ENCODE assay signal across 22 cellular contexts in the genomic region with DNA sequence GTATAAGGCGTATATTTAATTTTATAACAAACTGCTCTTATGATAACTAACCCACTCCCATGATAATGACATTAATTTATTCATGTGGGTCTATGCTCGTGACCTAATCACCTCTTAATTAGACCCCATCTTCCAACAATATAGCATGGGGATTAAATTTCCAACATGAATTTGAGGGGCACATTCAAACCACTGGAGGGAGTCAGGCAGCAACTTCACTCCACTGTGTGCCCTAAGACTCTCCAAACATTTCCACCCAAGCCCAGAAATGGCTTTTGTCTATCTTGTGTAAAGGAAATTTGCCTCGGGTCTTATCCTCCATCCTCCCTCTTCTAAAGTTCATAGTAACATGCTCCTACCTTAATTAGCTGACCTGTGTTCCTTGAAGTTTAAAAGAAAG.
DNase-seq lines count a peak whose midpoint lies in the region; ATAC-seq and TF ChIP-seq lines count a peak whose summit lies in the region.
"Had no signal": no experiment of that assay in that cellular context is flagged by ENCODE, and none has a peak within 500 bp of the region (broad histone marks: within the 10 kb centered on the region; RNA-seq: fewer than 3 reads in every experiment).

No MANE protein-coding gene starts in this region.

- H3K79me2 ChIP-seq in SK-N-SH (ENCODE audit: insufficient read depth) (no peaks in the 10 kb centered on the region), osteoblast (ENCODE audit: insufficient read depth, low read length) (no peaks in the 10 kb centered on the region)

- H3K4me3 Mint-ChIP-seq in endodermal cell = no peak overlapping the region
- no peak overlapping the region for H3K4me3 Mint-ChIP-seq in T-cell
- H3K4me3 Mint-ChIP-seq: CD4-positive, alpha-beta memory T cell had no signal

- H3K4me2 ChIP-seq in SK-N-SH (no peak overlapping the region), osteoblast (ENCODE audit: insufficient read depth, low read length) (no peak overlapping the region)
- H3K4me2 ChIP-seq: A549, BLaER1 had no signal

- TF ChIP-seq CTCF in SK-N-SH (IDR thresholded peaks at IDR 0.05) = no peak
- peak; percentile 41 for TF ChIP-seq CTCF in endodermal cell (conservative IDR thresholded peaks at IDR 0.05)
- peak; percentile 37 for TF ChIP-seq CTCF in osteoblast (IDR thresholded peaks at IDR 0.05; ENCODE audit: extremely low read depth, low read depth, low read length)

- in situ Hi-C loops in SK-MEL-5 (cut with HindIII; ENCODE audit: low pct_unique_long_range_greater_than_20kb, low sequenced_read_pairs) = no loop called here

- ATAC-seq in SK-N-SH treated with all-trans-retinoic acid at 6 μM for 48 hours (no peak), T-cell (replicated peaks in 1 of 4) (no peak), GM21423 (IDR thresholded peaks at IDR 0.05; ENCODE audit: unreplicated experiment) (no peak)
- ATAC-seq: A549, GM12878, HCT116 had no signal

- no peaks in the 10 kb centered on the region for H3F3A ChIP-seq in SK-N-SH (replicated peaks; ENCODE audit: insufficient read depth)

- H3K4me1 Mint-ChIP-seq in endodermal cell = no peaks in the 10 kb centered on the region
- no peaks in the 10 kb centered on the region for H3K4me1 Mint-ChIP-seq in T-cell
- H3K4me1 Mint-ChIP-seq: CD4-positive, alpha-beta memory T cell had no signal

- H2AFZ ChIP-seq in SK-N-SH (ENCODE audit: low read depth) (no peak overlapping the region), osteoblast (ENCODE audit: low read length) (no peak overlapping the region)

- WGBS in SK-N-SH (ENCODE audit: low lambda C conversion rate) = 28% methylated on average over 3 of the region's 3 CpGs
- WGBS in endodermal cell (ENCODE audit: insufficient coverage in 1 of 2, insufficient read length in 1 of 2), 2 experiments = 83 to 90% methylated on average over 1 to 3 of the region's 3 CpGs

- H3K36me3 ChIP-seq in SK-N-SH (replicated peaks in 1 of 2; ENCODE audit: control insufficient read depth in 1 of 2, insufficient read depth in 2 of 2, low read length in 1 of 2) (no peaks in the 10 kb centered on the region), endodermal cell (ENCODE audit: control insufficient read depth, insufficient read depth, low read length) (no peaks in the 10 kb centered on the region), osteoblast (ENCODE audit: insufficient read depth, low read length) (no peaks in the 10 kb centered on the region)
- H3K36me3 ChIP-seq: BLaER1, Peyer's patch, SJSA1 had no signal

- no peaks in the 10 kb centered on the region for H3K9me2 ChIP-seq in SK-N-SH

- H4K20me1 ChIP-seq in SK-N-SH (ENCODE audit: insufficient read depth) (no peaks in the 10 kb centered on the region), osteoblast (ENCODE audit: insufficient read depth, low read length) (no peaks in the 10 kb centered on the region)
- H4K20me1 ChIP-seq: BLaER1 had no signal

- no peak for DNase-seq in SK-N-SH
- DNase-seq in SK-MEL-5 (ENCODE audit: low read depth, low spot score) = peak; percentile 23
- DNase-seq in endodermal cell = no peak
- peak; percentile 58 for DNase-seq in osteoblast (ENCODE audit: insufficient read length, low spot score, missing footprints)
- no peak for DNase-seq in NCI-H2171 treated with DMSO at 0.1 percent for 48 hours (lab: John Stamatoyannopoulos, UW)
- no peak for DNase-seq in T-cell
- DNase-seq: Calu3; CD4-positive, alpha-beta memory T cell; Kasumi-1; NCI-H1105; NCI-H1694; NCI-H2081 treated with DMSO at 0.1 percent for 48 hours; NCI-H226; NK-92 treated with Interleukin-12 subunit alpha and Interleukin-12 subunit beta, amount 100 ng/mL, for 24 hours; Peyer's patch had no signal

- H3K36me3 Mint-ChIP-seq in endodermal cell (ENCODE audit: low read depth) (no peaks in the 10 kb centered on the region), T-cell (no peaks in the 10 kb centered on the region)
- H3K36me3 Mint-ChIP-seq: CD4-positive, alpha-beta memory T cell had no signal

- CTCF ChIA-PET in SK-N-SH (lab: Yijun Ruan, JAX) = no interaction called here
- CTCF ChIA-PET in T-cell (lab: Charles Lee) = no interaction called here

- H3K9ac ChIP-seq in SK-N-SH (no peak overlapping the region), endodermal cell (ENCODE audit: extremely low read depth, low read length, poor library complexity, severe bottlenecking) (no peak overlapping the region)
- H3K9ac ChIP-seq: BLaER1 had no signal

- H3K9me3 Mint-ChIP-seq in endodermal cell = no peaks in the 10 kb centered on the region
- H3K9me3 Mint-ChIP-seq in T-cell = no peaks in the 10 kb centered on the region

- no peak for TF ChIP-seq EP300 in SK-N-SH (IDR thresholded peaks at IDR 0.05; ENCODE audit: borderline replicate concordance in 1 of 2, low read depth in 1 of 2, low read length in 1 of 2)

- POLR2A ChIA-PET in SK-N-SH (lab: Yijun Ruan, JAX) (no interaction called here), T-cell (lab: Charles Lee) (no interaction called here)

- 0 out of 2 replicates have a peak, but pooled peaks have one; percentile 5 for TF ChIP-seq RAD21 in SK-N-SH (IDR thresholded peaks at IDR 0.05; ENCODE audit: low read length)

- H3K4me1 ChIP-seq in SK-N-SH (ENCODE audit: control insufficient read depth in 1 of 2, insufficient read depth in 2 of 2, low read depth in 1 of 2, low read length in 1 of 2) (no peaks in the 10 kb centered on the region), endodermal cell (ENCODE audit: control insufficient read depth, insufficient read depth, low read length) (no peaks in the 10 kb centered on the region), osteoblast (ENCODE audit: insufficient read depth, low read length) (no peaks in the 10 kb centered on the region)
- H3K4me1 ChIP-seq: A549, BLaER1, Peyer's patch, SJSA1 had no signal

- H3K27me3 Mint-ChIP-seq in endodermal cell (ENCODE audit: insufficient read depth) (peaks cover 16% of the 10 kb centered on the region), T-cell (peaks cover 0 to 3% of the 10 kb centered on the region in 2 donors)

- H3K27me3 ChIP-seq in SK-N-SH (ENCODE audit: insufficient read depth) (no peaks in the 10 kb centered on the region), endodermal cell (ENCODE audit: control insufficient read depth, insufficient read depth, low read length, poor library complexity, severe bottlenecking) (peaks cover 31% of the 10 kb centered on the region), osteoblast (ENCODE audit: insufficient read depth, low read length) (no peaks in the 10 kb centered on the region)
- H3K27me3 ChIP-seq: BLaER1, Peyer's patch, SJSA1 had no signal

- H3K9me3 ChIP-seq in SK-N-SH = no peaks in the 10 kb centered on the region
- peaks cover 4% of the 10 kb centered on the region for H3K9me3 ChIP-seq in endodermal cell (ENCODE audit: control insufficient read depth, low read length)
- H3K9me3 ChIP-seq in osteoblast (ENCODE audit: low read depth, low read length) = no peaks in the 10 kb centered on the region
- H3K9me3 ChIP-seq: A549, BLaER1, Peyer's patch, SJSA1 had no signal

- H3K27ac ChIP-seq in SK-N-SH (ENCODE audit: low read depth in 2 of 2, low read length in 1 of 2) (no peak overlapping the region), endodermal cell (ENCODE audit: low read depth, low read length) (no peak overlapping the region), osteoblast (ENCODE audit: low read depth, low read length) (no peak overlapping the region)
- H3K27ac ChIP-seq: A549, BLaER1, Peyer's patch, SJSA1 had no signal

- no peak overlapping the region for H3K4me3 ChIP-seq in SK-N-SH (ENCODE audit: low read depth in 2 of 2, low read length in 1 of 2)
- H3K4me3 ChIP-seq in endodermal cell (ENCODE audit: low read length) = no peak overlapping the region
- no peak overlapping the region for H3K4me3 ChIP-seq in osteoblast (ENCODE audit: insufficient read depth, low read length)
- H3K4me3 ChIP-seq: A549, BLaER1, GM12878, Peyer's patch, SJSA1 had no signal

- H3K27ac Mint-ChIP-seq in endodermal cell (no peak overlapping the region), T-cell (no peak overlapping the region)
- H3K27ac Mint-ChIP-seq: CD4-positive, alpha-beta memory T cell had no signal

TF ChIP-seq in SK-N-SH, 30 proteins besides CTCF, POLR2A, EP300 and RAD21 (continues in another document):
- TF ChIP-seq JUND (IDR thresholded peaks at IDR 0.05) (no peak), SMC3 (IDR thresholded peaks at IDR 0.05; ENCODE audit: low read depth, low read length) (no peak), POLR2AphosphoS5 (IDR thresholded peaks at IDR 0.05; ENCODE audit: low read depth, low read length) (no peak), NFIC (IDR thresholded peaks at IDR 0.05; ENCODE audit: borderline replicate concordance) (no peak)
- TF ChIP-seq, protein P1, sequence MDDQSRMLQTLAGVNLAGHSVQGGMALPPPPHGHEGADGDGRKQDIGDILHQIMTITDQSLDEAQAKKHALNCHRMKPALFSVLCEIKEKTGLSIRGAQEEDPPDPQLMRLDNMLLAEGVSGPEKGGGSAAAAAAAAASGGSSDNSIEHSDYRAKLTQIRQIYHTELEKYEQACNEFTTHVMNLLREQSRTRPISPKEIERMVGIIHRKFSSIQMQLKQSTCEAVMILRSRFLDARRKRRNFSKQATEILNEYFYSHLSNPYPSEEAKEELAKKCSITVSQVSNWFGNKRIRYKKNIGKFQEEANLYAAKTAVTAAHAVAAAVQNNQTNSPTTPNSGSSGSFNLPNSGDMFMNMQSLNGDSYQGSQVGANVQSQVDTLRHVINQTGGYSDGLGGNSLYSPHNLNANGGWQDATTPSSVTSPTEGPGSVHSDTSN (IDR thresholded peaks at IDR 0.05) = no peak
- TF ChIP-seq, protein P2, sequence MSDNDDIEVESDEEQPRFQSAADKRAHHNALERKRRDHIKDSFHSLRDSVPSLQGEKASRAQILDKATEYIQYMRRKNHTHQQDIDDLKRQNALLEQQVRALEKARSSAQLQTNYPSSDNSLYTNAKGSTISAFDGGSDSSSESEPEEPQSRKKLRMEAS (IDR thresholded peaks at IDR 0.05; ENCODE audit: low read depth) = no peak

TF ChIP-seq in SK-N-SH treated with all-trans-retinoic acid at 6 μM for 48 hours, 23 proteins besides CTCF, POLR2A, EP300 and RAD21 (continues in another document):
- TF ChIP-seq RARB (CRISPR knock-in tag; IDR thresholded peaks at IDR 0.05) (no peak), ZNF70 (CRISPR knock-in tag; IDR thresholded peaks at IDR 0.05) (no peak), SNAI2 (CRISPR knock-in tag; IDR thresholded peaks at IDR 0.05) (no peak)
- TF ChIP-seq, protein P3, sequence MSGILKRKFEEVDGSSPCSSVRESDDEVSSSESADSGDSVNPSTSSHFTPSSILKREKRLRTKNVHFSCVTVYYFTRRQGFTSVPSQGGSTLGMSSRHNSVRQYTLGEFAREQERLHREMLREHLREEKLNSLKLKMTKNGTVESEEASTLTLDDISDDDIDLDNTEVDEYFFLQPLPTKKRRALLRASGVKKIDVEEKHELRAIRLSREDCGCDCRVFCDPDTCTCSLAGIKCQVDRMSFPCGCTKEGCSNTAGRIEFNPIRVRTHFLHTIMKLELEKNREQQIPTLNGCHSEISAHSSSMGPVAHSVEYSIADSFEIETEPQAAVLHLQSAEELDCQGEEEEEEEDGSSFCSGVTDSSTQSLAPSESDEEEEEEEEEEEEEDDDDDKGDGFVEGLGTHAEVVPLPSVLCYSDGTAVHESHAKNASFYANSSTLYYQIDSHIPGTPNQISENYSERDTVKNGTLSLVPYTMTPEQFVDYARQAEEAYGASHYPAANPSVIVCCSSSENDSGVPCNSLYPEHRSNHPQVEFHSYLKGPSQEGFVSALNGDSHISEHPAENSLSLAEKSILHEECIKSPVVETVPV (CRISPR knock-in tag; IDR thresholded peaks at IDR 0.05) = no peak

Comparison
In these comparisons a context has a peak if more than half of its experiments do, and no peak if none do; other contexts are left out.
1. DNase-seq: peak in SK-MEL-5 (single experiment) and osteoblast (single experiment); none in SK-N-SH (single experiment), endodermal cell (single experiment), NCI-H2171 treated with DMSO at 0.1 percent for 48 hours (single experiment) and T-cell (0 of 34).